ENCODE assay signal across 8 cellular contexts in genomic region chr7:15015545-15016314, GRCh38.
A peak's percentile ranks its signal among the peaks of the same experiment; 100 is the strongest.
DNase-seq lines count a peak whose midpoint lies in the region; ATAC-seq, FAIRE-seq and TF ChIP-seq lines count a peak whose summit lies in the region.

No MANE protein-coding gene starts in this region.

- no peaks in the 10 kb centered on the region for H3K36me3 ChIP-seq in MG63
- H3K36me3 ChIP-seq in Peyer's patch: no peaks in the 10 kb centered on the region
- no peaks in the 10 kb centered on the region for H3K36me3 ChIP-seq in H1 (ENCODE audit: control insufficient read depth in 2 of 4, insufficient read depth in 4 of 4, low read length in 3 of 4)

- H4K8ac ChIP-seq in H1 (ENCODE audit: extremely low read depth, insufficient read depth, low read length): no peak overlapping the region

- peak overlapping the region; percentile 7; the same call in 1 of the 2 replicates for H2BK5ac ChIP-seq in H1 (ENCODE audit: low read depth, low read length)

- H2AK5ac ChIP-seq in H1 (ENCODE audit: low read depth, low read length): no peak overlapping the region

- H2BK12ac ChIP-seq in H1 (ENCODE audit: low read depth, low read length): no peak overlapping the region

- H3K23me2 ChIP-seq in H1 (ENCODE audit: low read depth, low read length): no peaks in the 10 kb centered on the region; the same call in 1 of the 2 replicates

- POLR2A ChIA-PET in H1 (lab: Charles Lee; ENCODE audit: partially characterized antibody): interaction anchor here (0.9 kb wide), 1 partner anchor 18 kb away, joined by 3 read pairs; no protein-coding TSS in a partner anchor

- H3K79me1 ChIP-seq in H1 (ENCODE audit: low read depth, low read length): no peaks in the 10 kb centered on the region

- no peaks in the 10 kb centered on the region for H3K4me1 ChIP-seq in Peyer's patch
- H3K4me1 ChIP-seq in H1 (replicated peaks in 1 of 4; ENCODE audit: control insufficient read depth in 3 of 4, insufficient read depth in 4 of 4, low read length in 3 of 4): peaks cover 0 to 14% (median 6%) of the 10 kb centered on the region in 4 experiments; a peak in 3 of 7 replicates

- TF ChIP-seq RAD21 in H1 (IDR thresholded peaks at IDR 0.05 in 1 of 2, conservative IDR thresholded peaks at IDR 0.05 in 1 of 2; ENCODE audit: low read depth in 2 of 2, low read length in 2 of 2): peak; percentile 74 to 78

- no peak overlapping the region for H3K18ac ChIP-seq in H1 (ENCODE audit: extremely low read depth, low read length)

- TF ChIP-seq EP300 in H1 (IDR thresholded peaks at IDR 0.05; ENCODE audit: borderline replicate concordance in 1 of 2, low read depth in 2 of 2, low read length in 2 of 2): no peak; a peak in 1 of 3 replicates

- H4K20me1 ChIP-seq in H1 (replicated peaks in 1 of 2; ENCODE audit: control insufficient read depth in 1 of 2, insufficient read depth in 2 of 2, low read length in 2 of 2): no peaks in the 10 kb centered on the region

- no peak overlapping the region for H3K27ac ChIP-seq in Peyer's patch
- peak overlapping the region; percentile 41; the same call in 1 of the 2 replicates for H3K27ac ChIP-seq in H1 (ENCODE audit: low read depth, low read length)

- H3K14ac ChIP-seq in H1 (ENCODE audit: insufficient read length): no peak overlapping the region

- peak; percentile 69 for FAIRE-seq in H1 (lab: Jason Lieb, UNC)

- DNase-seq in A172 (ENCODE audit: low spot score): peak; percentile 91
- peak; percentile 29 for DNase-seq in MG63
- no peak for DNase-seq in Peyer's patch
- DNase-seq in H1 (ENCODE audit: low read depth in 1 of 2, low spot score in 2 of 2): peak; percentile 55 to 63
- peak; percentile 50 to 83 for DNase-seq in lung microvascular endothelial cell (ENCODE audit: low read depth in 2 of 2)
- DNase-seq in activated CD4-positive, CD25-positive, alpha-beta regulatory T cell treated with anti-CD3 and anti-CD28 coated beads, Interleukin-2, amount 50 U/mL, for 72 hours: no peak

- WGBS in H1 (ENCODE audit: extremely low coverage in 1 of 2, insufficient coverage in 1 of 2, insufficient read length in 1 of 2, insufficient replicate concordance in 2 of 2, low coverage in 1 of 2, low lambda C conversion rate in 2 of 2, missing lambda C conversion rate in 1 of 2), 2 experiments: 5% methylated on average over 8 of the region's 8 CpGs; no CpG with 5 or more reads in 1 of the 2 experiments

- peak overlapping the region; percentile 9 for H3K4me3 ChIP-seq in MG63
- H3K4me3 ChIP-seq in Peyer's patch: peak overlapping the region in 2 of 4 donors; percentile 20 to 33
- H3K4me3 ChIP-seq in H1 (ENCODE audit: extremely low read depth in 1 of 4, insufficient read depth in 2 of 4, low read depth in 3 of 4, low read length in 4 of 4): peak overlapping the region; percentile 34 to 56 (median 36); a peak in 7 of 8 replicates

- no peak overlapping the region for H3K23ac ChIP-seq in H1 (ENCODE audit: insufficient read length)

- no peak overlapping the region for H3K4ac ChIP-seq in H1 (replicated peaks; ENCODE audit: insufficient read length, low read depth, low read length)

- no peak overlapping the region for H3K56ac ChIP-seq in H1 (replicated peaks; ENCODE audit: insufficient read length, low read depth, low read length)

- H3K27me3 ChIP-seq in MG63 (no peaks in the 10 kb centered on the region), Peyer's patch (no peaks in the 10 kb centered on the region), H1 (replicated peaks in 1 of 4; ENCODE audit: control insufficient read depth in 3 of 4, extremely low read depth in 1 of 4, insufficient read depth in 3 of 4, low read length in 3 of 4) (no peaks in the 10 kb centered on the region)

- no peak overlapping the region for H2BK20ac ChIP-seq in H1 (ENCODE audit: low read length)

- peak overlapping the region; percentile 65 to 72 for H3K4me2 ChIP-seq in H1 (ENCODE audit: insufficient read depth in 1 of 2, low read depth in 2 of 2, low read length in 2 of 2)

- TF ChIP-seq POLR2A in Peyer's patch (IDR thresholded peaks at IDR 0.05) (no peak), H1 (IDR thresholded peaks at IDR 0.05; ENCODE audit: control extremely low read depth in 1 of 2, low read depth in 2 of 2, low read length in 2 of 2) (no peak)

- H3K79me2 ChIP-seq in H1 (ENCODE audit: control insufficient read depth in 1 of 2, insufficient read depth in 2 of 2, low read length in 2 of 2): no peaks in the 10 kb centered on the region

- peak; percentile 56 for TF ChIP-seq CTCF in GM12873 (IDR thresholded peaks at IDR 0.05; ENCODE audit: insufficient read depth, low read depth, low read length, missing control alignments)
- TF ChIP-seq CTCF in Peyer's patch (IDR thresholded peaks at IDR 0.05): peak in 4 of 6 experiments; percentile 52 to 72 (median 62)
- TF ChIP-seq CTCF in H1 (IDR thresholded peaks at IDR 0.05; ENCODE audit: control extremely low read depth in 1 of 3, insufficient read depth in 1 of 3, low read depth in 1 of 3, low read length in 3 of 3): peak in 2 of 3 experiments; percentile 54 to 60; a peak in 2 of 4 replicates

- peak overlapping the region; percentile 76 for H2BK120ac ChIP-seq in H1 (replicated peaks; ENCODE audit: low read depth, low read length)

- CTCF ChIA-PET in H1 (lab: Charles Lee; ENCODE audit: partially characterized antibody): interaction anchor here (0.7 to 2.6 kb wide), 29 partner anchors 9 to 1708 kb away, joined by 3 to 32 read pairs (median 4); no protein-coding TSS in a partner anchor

- peak overlapping the region in 1 of 4 experiments; percentile 29; a peak in 1 of 7 replicates for H3K9ac ChIP-seq in H1 (replicated peaks in 1 of 4; ENCODE audit: extremely low read depth in 1 of 4, low read depth in 3 of 4, low read length in 3 of 4)

- no peak overlapping the region for H4K5ac ChIP-seq in H1 (ENCODE audit: insufficient read length, low read depth, low read length)

- ATAC-seq in HG02623 (IDR thresholded peaks at IDR 0.05; ENCODE audit: unreplicated experiment): peak; percentile 93

- no peak overlapping the region for H2BK15ac ChIP-seq in H1 (ENCODE audit: low read length)

- H3K9me3 ChIP-seq in MG63 (no peaks in the 10 kb centered on the region), Peyer's patch (no peaks in the 10 kb centered on the region), H1 (ENCODE audit: insufficient read depth in 2 of 2, low read depth in 1 of 2, low read length in 1 of 2) (no peaks in the 10 kb centered on the region; a peak in 1 of 4 replicates)

- no peak overlapping the region for H4K91ac ChIP-seq in H1 (replicated peaks; ENCODE audit: insufficient read length, low read length)

- H2AFZ ChIP-seq in H1 (ENCODE audit: low read length): peak overlapping the region; percentile 45; the same call in 1 of the 2 replicates

TF ChIP-seq in H1, 55 proteins besides CTCF, POLR2A, EP300 and RAD21:
- TF ChIP-seq SP1 (IDR thresholded peaks at IDR 0.05; ENCODE audit: low read depth, low read length) (0 out of 2 replicates have a peak, but pooled peaks have one; percentile 50), SP2 (IDR thresholded peaks at IDR 0.05; ENCODE audit: low read length) (no peak), KDM4A (IDR thresholded peaks at IDR 0.05; ENCODE audit: low read depth, low read length, severe bottlenecking) (no peak), BCL11A (IDR thresholded peaks at IDR 0.05; ENCODE audit: low read depth in 2 of 2, low read length in 2 of 2) (no peak), YY1 (IDR thresholded peaks at IDR 0.05; ENCODE audit: low read depth, low read length) (peak; percentile 29; the same call in 1 of the 2 replicates), GABPA (IDR thresholded peaks at IDR 0.05; ENCODE audit: borderline replicate concordance, insufficient read depth, low read length) (no peak), KDM5A (IDR thresholded peaks at IDR 0.05; ENCODE audit: low read length) (no peak), CBX5 (IDR thresholded peaks at IDR 0.05; ENCODE audit: low read depth, low read length) (no peak), ZNF274 (IDR thresholded peaks at IDR 0.05; ENCODE audit: borderline replicate concordance, extremely low read depth, low read length) (no peak), JUN (IDR thresholded peaks at IDR 0.05; ENCODE audit: low read depth, low read length) (no peak), MAFK (IDR thresholded peaks at IDR 0.05; ENCODE audit: low read depth, low read length) (no peak), CBX8 (IDR thresholded peaks at IDR 0.05; ENCODE audit: borderline replicate concordance, low read depth, low read length) (no peak), CTBP2 (IDR thresholded peaks at IDR 0.05; ENCODE audit: borderline replicate concordance, insufficient read depth, insufficient read length, low read length) (no peak), SIRT6 (IDR thresholded peaks at IDR 0.05; ENCODE audit: low read length) (no peak), EGR1 (IDR thresholded peaks at IDR 0.05; ENCODE audit: borderline replicate concordance, low read depth, low read length) (peak; percentile 82; the same call in 1 of the 2 replicates), TCF12 (IDR thresholded peaks at IDR 0.05; ENCODE audit: low read depth, low read length) (no peak), E2F6 (IDR thresholded peaks at IDR 0.05) (no peak), ASH2L (IDR thresholded peaks at IDR 0.05; ENCODE audit: low read length) (peak; percentile 79), TEAD4 (IDR thresholded peaks at IDR 0.05; ENCODE audit: low read depth, low read length) (peak; percentile 66)
TF ChIP-seq in H1: peak in this region for 5.

Comparison
In these comparisons a context has a peak if more than half of its experiments do, and no peak if none do; other contexts are left out.
1. DNase-seq: peak in A172 (single experiment), MG63 (single experiment), H1 (2 of 2) and lung microvascular endothelial cell (2 of 2); none in Peyer's patch (0 of 3) and activated CD4-positive, CD25-positive, alpha-beta regulatory T cell treated with anti-CD3 and anti-CD28 coated beads, Interleukin-2, amount 50 U/mL, for 72 hours (single experiment).
2. Peak in every context shown above with its lines, with median percentiles within 50 percentile points of each other: CTCF ChIP-seq.